In the genomic region with DNA sequence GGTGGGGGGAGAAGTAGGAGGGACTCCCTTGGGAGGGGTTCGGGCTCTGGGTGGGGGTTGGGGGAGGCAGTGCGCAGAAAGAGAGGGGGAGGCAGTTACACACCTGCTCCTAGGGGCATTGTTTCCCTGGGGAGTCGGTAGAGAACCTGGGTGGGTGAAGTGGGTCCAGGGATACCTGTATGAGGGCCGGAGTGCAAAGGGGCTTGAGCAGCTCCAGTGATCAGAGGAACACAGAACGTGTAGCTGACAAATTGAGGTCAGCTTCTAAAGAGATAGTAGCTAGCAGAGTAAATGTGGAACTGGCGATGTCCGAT, we compare ENCODE assay signal across 8 cellular contexts. TPM values are rescaled to one million over a fixed set of nuclear protein-coding genes. Genes with fewer than 3 reads are reported as not detected.
DNase-seq lines count a peak whose midpoint lies in the region; ATAC-seq and TF ChIP-seq lines count a peak whose summit lies in the region.

No MANE protein-coding gene starts in this region.

- DNase-seq in AG04450 (ENCODE audit: low read depth, low spot score) (no peak), GM20000 (ENCODE audit: low spot score) (peak; percentile 38), immature natural killer cell (no peak), GM10266 (ENCODE audit: extremely low spot score) (no peak)
- no peak for DNase-seq in activated CD4-positive, alpha-beta memory T cell treated with anti-CD3 and anti-CD28 coated beads, Interleukin-2, amount 10 ng/mL, durations not matched to agents 7 days and 5 days

- CTCF ChIA-PET in AG04450 (lab: Charles Lee), result interaction anchor here (0.6 to 3.2 kb wide), 10 partner anchors 15 to 454 kb away, joined by 3 to 32 read pairs (median 4); partner anchors contain the start of gene COX14
- CTCF ChIA-PET in activated CD4-positive, alpha-beta memory T cell treated with anti-CD3 and anti-CD28 coated beads, Interleukin-2, amount 10 ng/mL, durations not matched to agents 7 days and 5 days (lab: Charles Lee), result interaction anchor here (0.6 to 13.1 kb wide), 15 partner anchors 10 to 119 kb away, joined by 3 to 181 read pairs (median 6); partner anchors contain the start of genes COX14, GPD1 and RACGAP1

- H3K9me3 ChIP-seq in AG04450 (ENCODE audit: control insufficient read depth, insufficient read depth, low read length), result no peaks in the 10 kb centered on the region

- no peak for ATAC-seq in HG03108 (IDR thresholded peaks at IDR 0.05; ENCODE audit: unreplicated experiment)
- no peak for ATAC-seq in GM19463 (IDR thresholded peaks at IDR 0.05; ENCODE audit: unreplicated experiment)

- H3K27ac ChIP-seq in AG04450 (ENCODE audit: low read depth, low read length) (no peak overlapping the region), temporal lobe (ENCODE audit: low read depth, low read length) (peak overlapping the region; percentile 77)

- H3K4me3 ChIP-seq in AG04450 (ENCODE audit: low read depth, low read length), result peak overlapping the region; percentile 82

- no peaks in the 10 kb centered on the region for H3K27me3 ChIP-seq in AG04450 (ENCODE audit: control insufficient read depth, insufficient read depth, low read length)

- POLR2A ChIA-PET in AG04450 (lab: Yijun Ruan, JAX), result interaction anchor here (1.0 to 2.0 kb wide), 5 partner anchors 11 to 227 kb away, joined by 3 to 18 read pairs (median 6); partner anchors contain the start of genes CERS5 and COX14
- POLR2A ChIA-PET in activated CD4-positive, alpha-beta memory T cell treated with anti-CD3 and anti-CD28 coated beads, Interleukin-2, amount 10 ng/mL, durations not matched to agents 7 days and 5 days (lab: Charles Lee), result interaction anchor here (0.6 to 2.7 kb wide), 16 partner anchors 9 to 955 kb away, joined by 3 to 48 read pairs (median 4); partner anchors contain the start of genes CERS5, COX14, GPD1 and RACGAP1

- peaks cover 40% of the 10 kb centered on the region for H3K36me3 Mint-ChIP-seq in activated CD4-positive, alpha-beta memory T cell treated with anti-CD3 and anti-CD28 coated beads, Interleukin-2, amount 10 ng/mL, durations not matched to agents 7 days and 5 days (ENCODE audit: low read depth)
- peaks cover 3 to 8% (median 4%) of the 10 kb centered on the region in 3 donors for H3K36me3 Mint-ChIP-seq in immature natural killer cell

- no peaks in the 10 kb centered on the region for H3K9me3 Mint-ChIP-seq in activated CD4-positive, alpha-beta memory T cell treated with anti-CD3 and anti-CD28 coated beads, Interleukin-2, amount 10 ng/mL, durations not matched to agents 7 days and 5 days
- no peaks in the 10 kb centered on the region for H3K9me3 Mint-ChIP-seq in immature natural killer cell

- TF ChIP-seq CTCF in AG04450 (IDR thresholded peaks at IDR 0.05; ENCODE audit: low read depth, low read length) (no peak), GM20000 (IDR thresholded peaks at IDR 0.05; ENCODE audit: extremely low read depth, missing control alignments) (no peak), GM10266 (IDR thresholded peaks at IDR 0.05; ENCODE audit: control insufficient read depth, insufficient read depth, low read depth, missing control alignments) (no peak)

- no peaks in the 10 kb centered on the region for H3K27me3 Mint-ChIP-seq in activated CD4-positive, alpha-beta memory T cell treated with anti-CD3 and anti-CD28 coated beads, Interleukin-2, amount 10 ng/mL, durations not matched to agents 7 days and 5 days
- H3K27me3 Mint-ChIP-seq in immature natural killer cell (ENCODE audit: low read depth in 3 of 3), result peaks cover 0 to 5% (median 0%) of the 10 kb centered on the region in 3 donors

- H3K27ac Mint-ChIP-seq in activated CD4-positive, alpha-beta memory T cell treated with anti-CD3 and anti-CD28 coated beads, Interleukin-2, amount 10 ng/mL, durations not matched to agents 7 days and 5 days, result peak overlapping the region; percentile 71
- H3K27ac Mint-ChIP-seq in immature natural killer cell, result peak overlapping the region; percentile 86 to 98 (median 93)

- H3K4me3 Mint-ChIP-seq in activated CD4-positive, alpha-beta memory T cell treated with anti-CD3 and anti-CD28 coated beads, Interleukin-2, amount 10 ng/mL, durations not matched to agents 7 days and 5 days, result peak overlapping the region; percentile 88
- H3K4me3 Mint-ChIP-seq in immature natural killer cell, result peak overlapping the region; percentile 84 to 98 (median 89)

- peaks cover 41% of the 10 kb centered on the region for H3K4me1 Mint-ChIP-seq in activated CD4-positive, alpha-beta memory T cell treated with anti-CD3 and anti-CD28 coated beads, Interleukin-2, amount 10 ng/mL, durations not matched to agents 7 days and 5 days
- peaks cover 25 to 50% of the 10 kb centered on the region in 2 donors for H3K4me1 Mint-ChIP-seq in immature natural killer cell

RNA-seq across cellular contexts. Expression of gene SMARCD1, which starts 0.4 kb away (rescaled TPM):
- polyA plus RNA-seq in AG04450 (2011; rRNA removed) (57.2 and 65.1 TPM in 2 replicates), immature natural killer cell (10 to 100 TPM; 14.2 to 22.4 (median 15.5) TPM)
- polyA minus RNA-seq in AG04450 (2011; rRNA and poly(A)+ RNA removed), result 78.2 and 79.2 TPM in 2 replicates
- total RNA-seq in activated CD4-positive, alpha-beta memory T cell treated with anti-CD3 and anti-CD28 coated beads, Interleukin-2, amount 10 ng/mL, durations not matched to agents 7 days and 5 days, result 10 to 100 TPM; 57.3 to 63.3 TPM
- 55.3 TPM for total RNA-seq in temporal lobe

RNA-seq across cellular contexts. Expression of gene GPD1, which starts 18.2 kb away (rescaled TPM):
- polyA plus RNA-seq in AG04450 (2011; rRNA removed) (0.04 and 0.05 TPM in 2 replicates), immature natural killer cell (under 1 TPM in 1 of 3 donors, not detected in 2; 0.07 TPM)
- polyA minus RNA-seq in AG04450 (2011; rRNA and poly(A)+ RNA removed), result not detected in 2 replicates
- total RNA-seq in activated CD4-positive, alpha-beta memory T cell treated with anti-CD3 and anti-CD28 coated beads, Interleukin-2, amount 10 ng/mL, durations not matched to agents 7 days and 5 days, result under 1 TPM; 0.28 to 0.40 TPM
- total RNA-seq in temporal lobe, result 15.2 TPM

RNA-seq across cellular contexts. Expression of gene COX14, which starts 26.5 kb away (rescaled TPM):
- polyA plus RNA-seq in AG04450 (2011; rRNA removed) (77.0 and 90.6 TPM in 2 replicates), immature natural killer cell (100 to 1,000 TPM; 191 to 270 (median 256) TPM)
- polyA minus RNA-seq in AG04450 (2011; rRNA and poly(A)+ RNA removed), result 22.2 and 30.6 TPM in 2 replicates
- total RNA-seq in activated CD4-positive, alpha-beta memory T cell treated with anti-CD3 and anti-CD28 coated beads, Interleukin-2, amount 10 ng/mL, durations not matched to agents 7 days and 5 days, result 10 to 100 TPM; 53.5 to 55.3 TPM
- 9.8 TPM for total RNA-seq in temporal lobe

RNA-seq across cellular contexts. Expression of gene ASIC1, which starts 28.2 kb away (rescaled TPM):
- polyA plus RNA-seq in AG04450 (2011; rRNA removed), result 9.9 and 10.2 TPM in 2 replicates
- polyA minus RNA-seq in AG04450 (2011; rRNA and poly(A)+ RNA removed), result 10.4 and 13.4 TPM in 2 replicates
- under 1 TPM; 0.91 to 0.98 TPM for total RNA-seq in activated CD4-positive, alpha-beta memory T cell treated with anti-CD3 and anti-CD28 coated beads, Interleukin-2, amount 10 ng/mL, durations not matched to agents 7 days and 5 days
- polyA plus RNA-seq in immature natural killer cell, result not detected
- 24.6 TPM for total RNA-seq in temporal lobe

Comparison
In these comparisons a context has a peak if more than half of its experiments do, and no peak if none do; other contexts are left out.
1. RNA of gene GPD1, which starts 18.2 kb away (total RNA-seq): 15.2 TPM in temporal lobe (single experiment); 0.28 to 0.40 TPM in activated CD4-positive, alpha-beta memory T cell treated with anti-CD3 and anti-CD28 coated beads, Interleukin-2, amount 10 ng/mL, durations not matched to agents 7 days and 5 days; every median in the first group is over 10 times any median in the second.